Comparison of ENCODE assay signal across 18 cellular contexts in the genomic region with DNA sequence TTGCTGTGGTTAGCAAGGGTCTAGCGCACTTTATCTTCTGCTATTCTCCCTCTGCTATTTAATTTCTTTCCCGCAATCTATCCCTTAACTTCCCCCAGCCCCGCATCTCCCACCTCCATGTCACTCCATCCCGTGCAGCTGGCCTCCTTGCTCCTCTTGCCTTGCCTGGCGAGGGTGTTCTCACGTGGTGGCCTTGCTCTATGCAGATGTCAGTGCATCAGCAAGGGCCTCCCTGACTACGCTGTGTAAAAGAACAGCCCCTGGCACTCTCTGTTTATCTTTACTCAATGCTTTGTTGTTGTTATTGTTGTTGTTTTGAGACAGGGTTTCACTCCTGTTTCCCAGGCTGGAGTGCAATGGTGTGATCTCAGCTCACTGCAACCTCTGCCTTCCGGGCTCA.
DNase-seq lines count a peak whose midpoint lies in the region; ATAC-seq and TF ChIP-seq lines count a peak whose summit lies in the region.
"Had no signal": no experiment of that assay in that cellular context is flagged by ENCODE, and none has a peak within 500 bp of the region (broad histone marks: within the 10 kb centered on the region; RNA-seq: fewer than 3 reads in every experiment).

No MANE protein-coding gene starts in this region.

- intact Hi-C loops in CD4-positive, alpha-beta memory T cell (cut with micrococcal nuclease), result loop anchor here (5.0 kb wide), 1 partner anchor 104 kb away; no protein-coding TSS in a partner anchor
- intact Hi-C loops in activated CD8-positive, alpha-beta T cell treated with anti-CD3 and anti-CD28 coated beads for 36 hours (cut with micrococcal nuclease), result no loop called here

- peaks cover 65 to 91% (median 84%) of the 10 kb centered on the region in 4 donors for H3K4me1 Mint-ChIP-seq in CD4-positive, alpha-beta memory T cell
- peaks cover 54% of the 10 kb centered on the region for H3K4me1 Mint-ChIP-seq in activated CD8-positive, alpha-beta T cell treated with anti-CD3 and anti-CD28 coated beads for 36 hours (ENCODE audit: low read depth)
- H3K4me1 Mint-ChIP-seq in activated T-cell treated with anti-CD3 and anti-CD28 coated beads, Interleukin-2, amount 50 U/mL, for 24 hours (ENCODE audit: low read depth), result peaks cover 74% of the 10 kb centered on the region

- ATAC-seq in activated CD8-positive, alpha-beta T cell treated with anti-CD3 and anti-CD28 coated beads for 36 hours, result no peak
- ATAC-seq in GM21528 (IDR thresholded peaks at IDR 0.05; ENCODE audit: low FRiP score, unreplicated experiment), result no peak
- ATAC-seq: left lobe of liver had no signal

- no peaks in the 10 kb centered on the region for H3K27me3 Mint-ChIP-seq in CD4-positive, alpha-beta memory T cell
- no peaks in the 10 kb centered on the region for H3K27me3 Mint-ChIP-seq in activated CD8-positive, alpha-beta T cell treated with anti-CD3 and anti-CD28 coated beads for 36 hours
- no peaks in the 10 kb centered on the region for H3K27me3 Mint-ChIP-seq in activated T-cell treated with anti-CD3 and anti-CD28 coated beads, Interleukin-2, amount 50 U/mL, for 24 hours
- H3K27me3 Mint-ChIP-seq: stimulated activated naive CD8-positive, alpha-beta T cell treated with anti-CD3 and anti-CD28 coated beads, Interleukin-15, Interleukin-2, amounts not matched to agents 100 ng/mL and 50 ng/mL, for 24 hours had no signal

- no peak overlapping the region for H3K9ac ChIP-seq in muscle layer of colon (ENCODE audit: low read length)

- no peaks in the 10 kb centered on the region for H3K9me3 ChIP-seq in CD4-positive, alpha-beta memory T cell (ENCODE audit: control insufficient read depth in 1 of 2, low read length in 2 of 2)
- H3K9me3 ChIP-seq in muscle layer of colon (ENCODE audit: low read length), result no peaks in the 10 kb centered on the region
- H3K9me3 ChIP-seq: SJCRH30 had no signal

- H3K36me3 ChIP-seq in CD4-positive, alpha-beta memory T cell (ENCODE audit: insufficient read depth, low read length), result no peaks in the 10 kb centered on the region
- H3K36me3 ChIP-seq in muscle layer of colon (ENCODE audit: insufficient read depth, low read length), result peaks cover 5% of the 10 kb centered on the region
- H3K36me3 ChIP-seq: SJCRH30 had no signal

- no peak for DNase-seq in CD4-positive, alpha-beta memory T cell
- no peak for DNase-seq in activated CD8-positive, alpha-beta T cell treated with anti-CD3 and anti-CD28 coated beads for 36 hours
- DNase-seq in substantia nigra (lab: John Stamatoyannopoulos, UW), result no peak
- no peak for DNase-seq in activated T-cell treated with anti-CD3 and anti-CD28 coated beads, Interleukin-2, amount 50 U/mL, for 24 hours
- no peak for DNase-seq in cerebellar cortex (ENCODE audit: low spot score)
- DNase-seq: activated naive CD4-positive, alpha-beta T cell treated with anti-CD3 and anti-CD28 coated beads, Interleukin-2, amount 50 U/mL, for 16 hours; H9; hypothalamus; IMR-90; NCI-H1105 treated with DMSO at 0.1 percent for 48 hours; NCI-H2227 treated with DMSO at 0.1 percent for 48 hours; SJCRH30 had no signal

- no peaks in the 10 kb centered on the region for H3K36me3 Mint-ChIP-seq in CD4-positive, alpha-beta memory T cell
- H3K36me3 Mint-ChIP-seq in activated CD8-positive, alpha-beta T cell treated with anti-CD3 and anti-CD28 coated beads for 36 hours (ENCODE audit: low read depth), result no peaks in the 10 kb centered on the region
- H3K36me3 Mint-ChIP-seq in activated T-cell treated with anti-CD3 and anti-CD28 coated beads, Interleukin-2, amount 50 U/mL, for 24 hours (ENCODE audit: low read depth), result no peaks in the 10 kb centered on the region

- POLR2A ChIA-PET in CD4-positive, alpha-beta memory T cell (lab: Charles Lee; ENCODE audit: partially characterized antibody), result interaction anchor here (9.6 to 12.9 kb wide), 2 partner anchors 12 to 23 kb away, joined by 126 to 222 read pairs; no protein-coding TSS in a partner anchor
- POLR2A ChIA-PET in activated CD8-positive, alpha-beta T cell treated with anti-CD3 and anti-CD28 coated beads for 36 hours (lab: Charles Lee), result interaction anchor here (1.3 to 1.5 kb wide), 2 partner anchors 9 to 30 kb away, joined by 3 to 5 read pairs; no protein-coding TSS in a partner anchor

- H3K27me3 ChIP-seq in CD4-positive, alpha-beta memory T cell (ENCODE audit: insufficient read depth, low read length), result no peaks in the 10 kb centered on the region
- no peaks in the 10 kb centered on the region for H3K27me3 ChIP-seq in muscle layer of colon (ENCODE audit: control insufficient read depth in 1 of 2, insufficient read depth in 2 of 2, low read length in 2 of 2)
- H3K27me3 ChIP-seq: SJCRH30 had no signal

- peaks cover 69% of the 10 kb centered on the region for H3K4me1 ChIP-seq in CD4-positive, alpha-beta memory T cell (ENCODE audit: insufficient read depth, low read length)
- H3K4me1 ChIP-seq in muscle layer of colon (ENCODE audit: insufficient read depth, low read length), result peaks cover 69% of the 10 kb centered on the region
- H3K4me1 ChIP-seq: SJCRH30 had no signal

- peaks cover 0 to 1% (median 0%) of the 10 kb centered on the region in 8 donors for H3K9me3 Mint-ChIP-seq in CD4-positive, alpha-beta memory T cell
- H3K9me3 Mint-ChIP-seq in activated CD8-positive, alpha-beta T cell treated with anti-CD3 and anti-CD28 coated beads for 36 hours, result no peaks in the 10 kb centered on the region
- no peaks in the 10 kb centered on the region for H3K9me3 Mint-ChIP-seq in activated T-cell treated with anti-CD3 and anti-CD28 coated beads, Interleukin-2, amount 50 U/mL, for 24 hours
- H3K9me3 Mint-ChIP-seq: CD14-positive monocyte; H9; stimulated activated naive CD8-positive, alpha-beta T cell treated with anti-CD3 and anti-CD28 coated beads, Interleukin-15, Interleukin-2, amounts not matched to agents 100 ng/mL and 50 ng/mL, for 24 hours had no signal

- no peak overlapping the region for H3K27ac ChIP-seq in CD4-positive, alpha-beta memory T cell (ENCODE audit: low read depth, low read length)
- H3K27ac ChIP-seq in muscle layer of colon (ENCODE audit: low read depth, low read length), result peak overlapping the region; percentile 84
- peak overlapping the region; percentile 46 for H3K27ac ChIP-seq in substantia nigra (ENCODE audit: low read depth, low read length, poor library complexity, severe bottlenecking)
- H3K27ac ChIP-seq: SJCRH30 had no signal

- H3K4me3 ChIP-seq in CD4-positive, alpha-beta memory T cell (ENCODE audit: low read length in 2 of 2), result no peak overlapping the region
- H3K4me3 ChIP-seq in muscle layer of colon (ENCODE audit: low read depth in 1 of 2, low read length in 2 of 2), result no peak overlapping the region
- H3K4me3 ChIP-seq: SJCRH30, skin epidermis had no signal

- H3K4me3 Mint-ChIP-seq in CD4-positive, alpha-beta memory T cell, result peak overlapping the region in 2 of 8 donors; percentile 77 to 87
- H3K4me3 Mint-ChIP-seq in activated CD8-positive, alpha-beta T cell treated with anti-CD3 and anti-CD28 coated beads for 36 hours, result no peak overlapping the region
- H3K4me3 Mint-ChIP-seq in activated T-cell treated with anti-CD3 and anti-CD28 coated beads, Interleukin-2, amount 50 U/mL, for 24 hours, result no peak overlapping the region
- H3K4me3 Mint-ChIP-seq: CD14-positive monocyte; H9; stimulated activated naive CD8-positive, alpha-beta T cell treated with anti-CD3 and anti-CD28 coated beads, Interleukin-15, Interleukin-2, amounts not matched to agents 100 ng/mL and 50 ng/mL, for 24 hours had no signal

- peak overlapping the region in 5 of 7 donors; percentile 16 to 90 (median 65) for H3K27ac Mint-ChIP-seq in CD4-positive, alpha-beta memory T cell
- H3K27ac Mint-ChIP-seq in activated CD8-positive, alpha-beta T cell treated with anti-CD3 and anti-CD28 coated beads for 36 hours, result peak overlapping the region; percentile 11
- no peak overlapping the region for H3K27ac Mint-ChIP-seq in activated T-cell treated with anti-CD3 and anti-CD28 coated beads, Interleukin-2, amount 50 U/mL, for 24 hours
- H3K27ac Mint-ChIP-seq: H9 had no signal

- CTCF ChIA-PET in CD4-positive, alpha-beta memory T cell (lab: Charles Lee; ENCODE audit: partially characterized antibody), result interaction anchor here (1.0 to 10.5 kb wide), 7 partner anchors 12 to 144 kb away, joined by 3 to 106 read pairs (median 39); a partner anchor contains a TSS
- CTCF ChIA-PET in activated CD8-positive, alpha-beta T cell treated with anti-CD3 and anti-CD28 coated beads for 36 hours (lab: Charles Lee), result interaction anchor here (1.4 to 6.7 kb wide), 7 partner anchors 12 to 285 kb away, joined by 3 to 58 read pairs (median 4); no protein-coding TSS in a partner anchor

- no peak for TF ChIP-seq CTCF in activated CD8-positive, alpha-beta T cell treated with anti-CD3 and anti-CD28 coated beads for 36 hours (IDR thresholded peaks at IDR 0.05)
